In the genomic region with DNA sequence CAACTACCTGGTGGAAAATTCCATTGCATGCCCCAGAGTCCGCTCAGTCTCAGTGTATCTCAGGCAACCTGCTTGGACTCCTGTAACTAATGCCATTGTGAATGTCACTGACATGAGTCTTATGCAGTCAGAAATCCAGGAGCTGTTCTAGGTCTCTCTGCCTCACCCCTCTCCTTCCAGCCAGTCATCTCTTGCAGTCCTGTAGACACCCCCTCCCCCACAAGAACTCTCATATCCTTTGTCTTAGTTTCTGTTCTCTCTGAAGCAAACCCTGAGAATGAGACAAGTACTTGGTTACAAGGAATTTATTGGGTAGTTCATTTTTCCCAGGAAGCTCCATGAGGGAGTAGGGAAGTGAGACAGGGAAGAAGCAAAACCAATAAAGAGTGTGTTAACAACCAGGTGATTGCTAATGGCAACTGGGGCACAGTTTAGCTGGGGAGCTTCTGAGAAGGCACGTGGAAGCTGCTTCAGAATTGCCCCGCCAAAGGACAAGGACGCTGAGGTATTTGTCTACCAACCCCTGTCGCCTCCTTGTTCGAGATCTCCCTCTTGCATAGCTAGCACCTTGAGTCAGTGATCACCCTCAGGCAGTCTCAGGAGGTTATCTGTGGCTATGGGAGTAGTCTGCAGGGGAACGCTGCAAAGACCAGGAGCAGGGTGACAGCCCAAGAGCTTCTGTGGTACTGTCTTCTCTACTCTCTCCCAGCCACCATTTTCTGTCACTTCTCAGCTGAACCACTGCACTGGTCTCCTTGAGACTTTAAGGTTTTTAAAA, we compare ENCODE assay signal across 16 cellular contexts.
DNase-seq lines count a peak whose midpoint lies in the region; ATAC-seq lines count a peak whose summit lies in the region.
"Had no signal": no experiment of that assay in that cellular context is flagged by ENCODE, and none has a peak within 500 bp of the region (broad histone marks: within the 10 kb centered on the region; RNA-seq: fewer than 3 reads in every experiment).

No MANE protein-coding gene starts in this region.

- H3K4me3 Mint-ChIP-seq in stimulated activated effector memory CD8-positive, alpha-beta T cell treated with anti-CD3 and anti-CD28 coated beads, Interleukin-12 subunit alpha, Interleukin-12 subunit beta, amount 100 ng/mL, for 72 hours = no peak overlapping the region
- H3K4me3 Mint-ChIP-seq: activated naive CD4-positive, alpha-beta T cell treated with anti-CD3 and anti-CD28 coated beads, Interleukin-2, amount 10 ng/mL, durations not matched to agents 7 days and 5 days had no signal

- no peaks in the 10 kb centered on the region for H3K36me3 Mint-ChIP-seq in stimulated activated effector memory CD8-positive, alpha-beta T cell treated with anti-CD3 and anti-CD28 coated beads, Interleukin-12 subunit alpha, Interleukin-12 subunit beta, amount 100 ng/mL, for 72 hours
- H3K36me3 Mint-ChIP-seq: activated naive CD4-positive, alpha-beta T cell treated with anti-CD3 and anti-CD28 coated beads, Interleukin-2, amount 10 ng/mL, durations not matched to agents 7 days and 5 days had no signal

- DNase-seq in M059J (ENCODE audit: low read depth) = peak; percentile 26
- DNase-seq in renal cortical epithelial cell (ENCODE audit: low read depth) = peak; percentile 7
- DNase-seq in activated CD4-positive, CD25-positive, alpha-beta regulatory T cell treated with anti-CD3 and anti-CD28 coated beads, Interleukin-2, amount 50 U/mL, for 72 hours = no peak
- no peak for DNase-seq in NCI-H1694 (lab: John Stamatoyannopoulos, UW)
- DNase-seq in stimulated activated effector memory CD8-positive, alpha-beta T cell treated with anti-CD3 and anti-CD28 coated beads, Interleukin-12 subunit alpha, Interleukin-12 subunit beta, amount 100 ng/mL, for 72 hours (ENCODE audit: low spot score in 2 of 2) = no peak
- DNase-seq: activated CD8-positive, alpha-beta memory T cell treated with anti-CD3 and anti-CD28 coated beads, Interleukin-2, amount 50 U/mL, for 4 hours; activated naive CD4-positive, alpha-beta T cell treated with anti-CD3 and anti-CD28 coated beads, Interleukin-2, amount 10 ng/mL, durations not matched to agents 7 days and 5 days; brain microvascular endothelial cell; DMS79; HCEC 1CT; NCI-H187; NCI-H526 treated with DMSO at 0.1 percent for 48 hours had no signal

- H3K27ac Mint-ChIP-seq in stimulated activated effector memory CD8-positive, alpha-beta T cell treated with anti-CD3 and anti-CD28 coated beads, Interleukin-12 subunit alpha, Interleukin-12 subunit beta, amount 100 ng/mL, for 72 hours = no peak overlapping the region
- H3K27ac Mint-ChIP-seq: activated naive CD4-positive, alpha-beta T cell treated with anti-CD3 and anti-CD28 coated beads, Interleukin-2, amount 10 ng/mL, durations not matched to agents 7 days and 5 days had no signal

- peaks cover 6% of the 10 kb centered on the region for H3K9me3 Mint-ChIP-seq in stimulated activated effector memory CD8-positive, alpha-beta T cell treated with anti-CD3 and anti-CD28 coated beads, Interleukin-12 subunit alpha, Interleukin-12 subunit beta, amount 100 ng/mL, for 72 hours

- peak; percentile 76 for ATAC-seq in GM19035 (IDR thresholded peaks at IDR 0.05; ENCODE audit: unreplicated experiment)
- peak; percentile 79 for ATAC-seq in HG02588 (IDR thresholded peaks at IDR 0.05; ENCODE audit: unreplicated experiment)
- no peak for ATAC-seq in stimulated activated effector memory CD8-positive, alpha-beta T cell treated with anti-CD3 and anti-CD28 coated beads, Interleukin-12 subunit alpha, Interleukin-12 subunit beta, amount 100 ng/mL, for 72 hours
- ATAC-seq: activated CD4-positive, CD25-positive, alpha-beta regulatory T cell treated with anti-CD3 and anti-CD28 coated beads, Interleukin-2, amount 50 U/mL, for 24 hours; K562 had no signal

- H3K4me1 Mint-ChIP-seq in stimulated activated effector memory CD8-positive, alpha-beta T cell treated with anti-CD3 and anti-CD28 coated beads, Interleukin-12 subunit alpha, Interleukin-12 subunit beta, amount 100 ng/mL, for 72 hours = no peaks in the 10 kb centered on the region
- H3K4me1 Mint-ChIP-seq: activated naive CD4-positive, alpha-beta T cell treated with anti-CD3 and anti-CD28 coated beads, Interleukin-2, amount 10 ng/mL, durations not matched to agents 7 days and 5 days had no signal

Comparison
In these comparisons a context has a peak if more than half of its experiments do, and no peak if none do; other contexts are left out.
1. DNase-seq: peak in M059J (single experiment) and renal cortical epithelial cell (single experiment); none in activated CD4-positive, CD25-positive, alpha-beta regulatory T cell treated with anti-CD3 and anti-CD28 coated beads, Interleukin-2, amount 50 U/mL, for 72 hours (single experiment), NCI-H1694 (single experiment) and stimulated activated effector memory CD8-positive, alpha-beta T cell treated with anti-CD3 and anti-CD28 coated beads, Interleukin-12 subunit alpha, Interleukin-12 subunit beta, amount 100 ng/mL, for 72 hours (0 of 2).